1 cellular context compared by ENCODE assay signal in genomic region chr22:45478108-45478771, GRCh38.
TF ChIP-seq lines count a peak whose summit lies in the region.

No MANE protein-coding gene starts in this region.

TF ChIP-seq in HepG2, 621 proteins besides CTCF, POLR2A, EP300 and RAD21 (continued from another document):
- no peak for TF ChIP-seq BCL3 (CRISPR knock-in tag; IDR thresholded peaks at IDR 0.05)
- peak; percentile 44; the same call in 1 of the 2 replicates for TF ChIP-seq ZBTB20 (CRISPR knock-in tag; IDR thresholded peaks at IDR 0.05; ENCODE audit: borderline replicate concordance, low read depth)
- peak; percentile 32 for TF ChIP-seq ASH2L (IDR thresholded peaks at IDR 0.05; ENCODE audit: insufficient read length, low read depth, low read length)
- TF ChIP-seq PHF21A (CRISPR knock-in tag; IDR thresholded peaks at IDR 0.05) = peak; percentile 46; the same call in 1 of the 2 replicates
- no peak for TF ChIP-seq MEIS2 (CRISPR knock-in tag; IDR thresholded peaks at IDR 0.05)
- peak; percentile 72 for TF ChIP-seq GFI1 (CRISPR knock-in tag; IDR thresholded peaks at IDR 0.05; ENCODE audit: borderline replicate concordance)
- TF ChIP-seq ZGPAT (CRISPR knock-in tag; IDR thresholded peaks at IDR 0.05) = no peak
- TF ChIP-seq TEAD3 (CRISPR knock-in tag; optimal IDR thresholded peaks at IDR 0.05; ENCODE audit: borderline replicate concordance) = peak; percentile 82
- TF ChIP-seq FOXO1 (CRISPR knock-in tag; IDR thresholded peaks at IDR 0.05) = no peak; the same call in 1 of the 2 replicates
- TF ChIP-seq PAF1 (CRISPR knock-in tag; IDR thresholded peaks at IDR 0.05) = no peak
